Comparison of ENCODE assay signal across 16 cellular contexts in genomic region chr16:69040144-69040909, GRCh38.
A peak's percentile ranks its signal among the peaks of the same experiment; 100 is the strongest.
DNase-seq lines count a peak whose midpoint lies in the region; ATAC-seq, FAIRE-seq and TF ChIP-seq lines count a peak whose summit lies in the region.
"Had no signal": no experiment of that assay in that cellular context is flagged by ENCODE, and none has a peak within 500 bp of the region (broad histone marks: within the 10 kb centered on the region; RNA-seq: fewer than 3 reads in every experiment).

No MANE protein-coding gene starts in this region.

- TF ChIP-seq RAD21 in SK-N-SH (IDR thresholded peaks at IDR 0.05; ENCODE audit: low read length): no peak

- H3K4me1 ChIP-seq in SK-N-SH (ENCODE audit: control insufficient read depth in 1 of 2, insufficient read depth in 2 of 2, low read depth in 1 of 2, low read length in 1 of 2) (peaks cover 0 to 11% of the 10 kb centered on the region in 2 experiments; a peak in 2 of 4 replicates), small intestine (ENCODE audit: control insufficient read depth in 2 of 2, insufficient read depth in 1 of 2, low read depth in 1 of 2, low read length in 1 of 2) (no peaks in the 10 kb centered on the region)

- H3K9me2 ChIP-seq in SK-N-SH: no peaks in the 10 kb centered on the region

- POLR2A ChIA-PET in SK-N-SH (lab: Yijun Ruan, JAX): no interaction called here

- H3K79me2 ChIP-seq in SK-N-SH (ENCODE audit: insufficient read depth): no peaks in the 10 kb centered on the region

- no peak for TF ChIP-seq POLR2A in GM18505 (IDR thresholded peaks at IDR 0.05; ENCODE audit: borderline replicate concordance, extremely low read depth, insufficient read depth, insufficient read length)

- no peak overlapping the region for H2AFZ ChIP-seq in SK-N-SH (ENCODE audit: low read depth)

- no peaks in the 10 kb centered on the region for H3K27me3 ChIP-seq in SK-N-SH (ENCODE audit: insufficient read depth)
- no peaks in the 10 kb centered on the region for H3K27me3 ChIP-seq in small intestine (ENCODE audit: control insufficient read depth in 2 of 2, insufficient read depth in 2 of 2, low read length in 2 of 2)
- H3K27me3 ChIP-seq: upper lobe of left lung had no signal

- no peak for TF ChIP-seq CTCF in SK-N-SH (IDR thresholded peaks at IDR 0.05)
- TF ChIP-seq CTCF in foreskin fibroblast (IDR thresholded peaks at IDR 0.05; ENCODE audit: low read depth, low read length): no peak

- 0 out of 4 replicates have a peak overlapping the region, but pooled peaks of 1 of the 2 experiments have one; percentile 10 for H3K27ac ChIP-seq in SK-N-SH (ENCODE audit: low read depth in 2 of 2, low read length in 1 of 2)
- H3K27ac ChIP-seq in small intestine (ENCODE audit: low read depth in 1 of 2, low read length in 1 of 2): peak overlapping the region in 1 of 2 donors; percentile 71
- H3K27ac ChIP-seq: KMS-11, upper lobe of left lung had no signal

- ATAC-seq in SK-N-SH treated with all-trans-retinoic acid at 6 μM for 48 hours (no peak), GM18505 (IDR thresholded peaks at IDR 0.05; ENCODE audit: unreplicated experiment) (no peak)

- H3K9me3 ChIP-seq in SK-N-SH: no peaks in the 10 kb centered on the region
- H3K9me3 ChIP-seq in small intestine (ENCODE audit: control insufficient read depth, low read depth): no peaks in the 10 kb centered on the region
- H3K9me3 ChIP-seq: upper lobe of left lung had no signal

- H3K4me2 ChIP-seq in SK-N-SH: no peak overlapping the region
- H3K4me2 ChIP-seq: KMS-11 had no signal

- in situ Hi-C loops in G401 (cut with HindIII; ENCODE audit: low sequenced_read_pairs): no loop called here

- no peak for FAIRE-seq in small intestine (lab: Jason Lieb, UNC)
- FAIRE-seq: GM12891 had no signal

- H3K4me3 ChIP-seq in SK-N-SH (ENCODE audit: low read depth in 2 of 2, low read length in 1 of 2) (no peak overlapping the region), foreskin fibroblast (ENCODE audit: low read depth in 1 of 2, low read length in 2 of 2) (no peak overlapping the region), small intestine (ENCODE audit: low read depth in 1 of 2, low read length in 2 of 2) (no peak overlapping the region)
- H3K4me3 ChIP-seq: upper lobe of left lung had no signal

- peaks cover 7 to 13% of the 10 kb centered on the region in 2 experiments for H3K36me3 ChIP-seq in SK-N-SH (replicated peaks in 1 of 2; ENCODE audit: control insufficient read depth in 1 of 2, insufficient read depth in 2 of 2, low read length in 1 of 2)
- peaks cover 0 to 2% of the 10 kb centered on the region in 2 donors for H3K36me3 ChIP-seq in small intestine (ENCODE audit: control insufficient read depth in 2 of 2, insufficient read depth in 2 of 2, low read length in 2 of 2)

- no peaks in the 10 kb centered on the region for H3F3A ChIP-seq in SK-N-SH (replicated peaks; ENCODE audit: insufficient read depth)

- H3K9ac ChIP-seq in SK-N-SH: no peak overlapping the region
- H3K9ac ChIP-seq: KMS-11 had no signal

- TF ChIP-seq EP300 in SK-N-SH (IDR thresholded peaks at IDR 0.05; ENCODE audit: borderline replicate concordance in 1 of 2, low read depth in 1 of 2, low read length in 1 of 2): no peak

- CTCF ChIA-PET in SK-N-SH (lab: Yijun Ruan, JAX): no interaction called here

- 94% methylated on average over 6 of the region's 6 CpGs for WGBS in SK-N-SH (ENCODE audit: low lambda C conversion rate)
- 60 to 88% (median 78%) methylated on average over 6 of the region's 6 CpGs for WGBS in small intestine, 3 donors

- H4K20me1 ChIP-seq in SK-N-SH (ENCODE audit: insufficient read depth): no peaks in the 10 kb centered on the region

- DNase-seq in SK-N-SH (no peak), SK-N-DZ (ENCODE audit: low spot score) (peak; percentile 78), foreskin fibroblast (peak; percentile 64 to 72), small intestine (peak; percentile 78), G401 (ENCODE audit: low spot score) (no peak), cerebellar cortex (ENCODE audit: low spot score) (no peak)
- DNase-seq: 8988T; activated CD4-positive, alpha-beta T cell treated with anti-CD3 and anti-CD28 coated beads, Interleukin-2, amount 50 U/mL, for 48 hours; cortex of kidney; DMS153; NCI-H2081 treated with DMSO at 0.1 percent for 48 hours had no signal

TF ChIP-seq in SK-N-SH, 30 proteins besides CTCF, POLR2A, EP300 and RAD21:
- TF ChIP-seq TEAD4 (IDR thresholded peaks at IDR 0.05; ENCODE audit: borderline replicate concordance, insufficient read depth): no peak
- TF ChIP-seq FOSL2 (IDR thresholded peaks at IDR 0.05; ENCODE audit: borderline replicate concordance, low read depth): peak; percentile 29; the same call in 1 of the 2 replicates
- no peak for TF ChIP-seq MEF2A (IDR thresholded peaks at IDR 0.05; ENCODE audit: borderline replicate concordance, low read depth)
- TF ChIP-seq ZBTB33 (IDR thresholded peaks at IDR 0.05; ENCODE audit: borderline replicate concordance, low read depth): no peak
- TF ChIP-seq FOXJ3 (CRISPR knock-in tag; IDR thresholded peaks at IDR 0.05): no peak
TF ChIP-seq in SK-N-SH: peak in this region for 1.

TF ChIP-seq in SK-N-SH treated with all-trans-retinoic acid at 6 μM for 48 hours, 23 proteins besides CTCF, POLR2A, EP300 and RAD21:
- no peak for TF ChIP-seq PPARA (CRISPR knock-in tag; IDR thresholded peaks at IDR 0.05; ENCODE audit: borderline replicate concordance)
- no peak for TF ChIP-seq ESRRG (CRISPR knock-in tag; IDR thresholded peaks at IDR 0.05)
- TF ChIP-seq, protein P1, sequence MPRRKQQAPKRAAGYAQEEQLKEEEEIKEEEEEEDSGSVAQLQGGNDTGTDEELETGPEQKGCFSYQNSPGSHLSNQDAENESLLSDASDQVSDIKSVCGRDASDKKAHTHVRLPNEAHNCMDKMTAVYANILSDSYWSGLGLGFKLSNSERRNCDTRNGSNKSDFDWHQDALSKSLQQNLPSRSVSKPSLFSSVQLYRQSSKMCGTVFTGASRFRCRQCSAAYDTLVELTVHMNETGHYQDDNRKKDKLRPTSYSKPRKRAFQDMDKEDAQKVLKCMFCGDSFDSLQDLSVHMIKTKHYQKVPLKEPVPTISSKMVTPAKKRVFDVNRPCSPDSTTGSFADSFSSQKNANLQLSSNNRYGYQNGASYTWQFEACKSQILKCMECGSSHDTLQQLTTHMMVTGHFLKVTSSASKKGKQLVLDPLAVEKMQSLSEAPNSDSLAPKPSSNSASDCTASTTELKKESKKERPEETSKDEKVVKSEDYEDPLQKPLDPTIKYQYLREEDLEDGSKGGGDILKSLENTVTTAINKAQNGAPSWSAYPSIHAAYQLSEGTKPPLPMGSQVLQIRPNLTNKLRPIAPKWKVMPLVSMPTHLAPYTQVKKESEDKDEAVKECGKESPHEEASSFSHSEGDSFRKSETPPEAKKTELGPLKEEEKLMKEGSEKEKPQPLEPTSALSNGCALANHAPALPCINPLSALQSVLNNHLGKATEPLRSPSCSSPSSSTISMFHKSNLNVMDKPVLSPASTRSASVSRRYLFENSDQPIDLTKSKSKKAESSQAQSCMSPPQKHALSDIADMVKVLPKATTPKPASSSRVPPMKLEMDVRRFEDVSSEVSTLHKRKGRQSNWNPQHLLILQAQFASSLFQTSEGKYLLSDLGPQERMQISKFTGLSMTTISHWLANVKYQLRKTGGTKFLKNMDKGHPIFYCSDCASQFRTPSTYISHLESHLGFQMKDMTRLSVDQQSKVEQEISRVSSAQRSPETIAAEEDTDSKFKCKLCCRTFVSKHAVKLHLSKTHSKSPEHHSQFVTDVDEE (CRISPR knock-in tag; IDR thresholded peaks at IDR 0.05): no peak
- TF ChIP-seq ZFP3 (CRISPR knock-in tag; IDR thresholded peaks at IDR 0.05): no peak
- no peak for TF ChIP-seq SNAI2 (CRISPR knock-in tag; IDR thresholded peaks at IDR 0.05)
- TF ChIP-seq BACH2 (CRISPR knock-in tag; IDR thresholded peaks at IDR 0.05; ENCODE audit: borderline replicate concordance): no peak
- no peak for TF ChIP-seq ZNF70 (CRISPR knock-in tag; IDR thresholded peaks at IDR 0.05)
- no peak for TF ChIP-seq RARB (CRISPR knock-in tag; IDR thresholded peaks at IDR 0.05)
- TF ChIP-seq ZFP30 (CRISPR knock-in tag; IDR thresholded peaks at IDR 0.05): no peak
- TF ChIP-seq, protein P2, sequence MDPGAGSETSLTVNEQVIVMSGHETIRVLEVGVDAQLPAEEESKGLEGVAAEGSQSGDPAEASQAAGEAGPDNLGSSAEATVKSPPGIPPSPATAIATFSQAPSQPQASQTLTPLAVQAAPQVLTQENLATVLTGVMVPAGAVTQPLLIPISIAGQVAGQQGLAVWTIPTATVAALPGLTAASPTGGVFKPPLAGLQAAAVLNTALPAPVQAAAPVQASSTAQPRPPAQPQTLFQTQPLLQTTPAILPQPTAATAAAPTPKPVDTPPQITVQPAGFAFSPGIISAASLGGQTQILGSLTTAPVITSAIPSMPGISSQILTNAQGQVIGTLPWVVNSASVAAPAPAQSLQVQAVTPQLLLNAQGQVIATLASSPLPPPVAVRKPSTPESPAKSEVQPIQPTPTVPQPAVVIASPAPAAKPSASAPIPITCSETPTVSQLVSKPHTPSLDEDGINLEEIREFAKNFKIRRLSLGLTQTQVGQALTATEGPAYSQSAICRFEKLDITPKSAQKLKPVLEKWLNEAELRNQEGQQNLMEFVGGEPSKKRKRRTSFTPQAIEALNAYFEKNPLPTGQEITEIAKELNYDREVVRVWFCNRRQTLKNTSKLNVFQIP (CRISPR knock-in tag; IDR thresholded peaks at IDR 0.05; ENCODE audit: borderline replicate concordance, low read depth): no peak
- TF ChIP-seq ARNTL (CRISPR knock-in tag; IDR thresholded peaks at IDR 0.05; ENCODE audit: borderline replicate concordance, low read depth): no peak
- TF ChIP-seq ZNF8 (CRISPR knock-in tag; IDR thresholded peaks at IDR 0.05): no peak
- TF ChIP-seq GLIS3 (CRISPR knock-in tag; IDR thresholded peaks at IDR 0.05): no peak
- TF ChIP-seq, protein P3, sequence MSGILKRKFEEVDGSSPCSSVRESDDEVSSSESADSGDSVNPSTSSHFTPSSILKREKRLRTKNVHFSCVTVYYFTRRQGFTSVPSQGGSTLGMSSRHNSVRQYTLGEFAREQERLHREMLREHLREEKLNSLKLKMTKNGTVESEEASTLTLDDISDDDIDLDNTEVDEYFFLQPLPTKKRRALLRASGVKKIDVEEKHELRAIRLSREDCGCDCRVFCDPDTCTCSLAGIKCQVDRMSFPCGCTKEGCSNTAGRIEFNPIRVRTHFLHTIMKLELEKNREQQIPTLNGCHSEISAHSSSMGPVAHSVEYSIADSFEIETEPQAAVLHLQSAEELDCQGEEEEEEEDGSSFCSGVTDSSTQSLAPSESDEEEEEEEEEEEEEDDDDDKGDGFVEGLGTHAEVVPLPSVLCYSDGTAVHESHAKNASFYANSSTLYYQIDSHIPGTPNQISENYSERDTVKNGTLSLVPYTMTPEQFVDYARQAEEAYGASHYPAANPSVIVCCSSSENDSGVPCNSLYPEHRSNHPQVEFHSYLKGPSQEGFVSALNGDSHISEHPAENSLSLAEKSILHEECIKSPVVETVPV (CRISPR knock-in tag; IDR thresholded peaks at IDR 0.05): no peak
- no peak for TF ChIP-seq ZC3H10 (CRISPR knock-in tag; IDR thresholded peaks at IDR 0.05)
TF ChIP-seq in SK-N-SH treated with all-trans-retinoic acid at 6 μM for 48 hours: peak in this region for 0.

Comparison
In these comparisons a context has a peak if more than half of its experiments do, and no peak if none do; other contexts are left out.
1. DNase-seq: peak in SK-N-DZ (single experiment), foreskin fibroblast (2 of 2) and small intestine (single experiment); none in SK-N-SH (single experiment), G401 (single experiment) and cerebellar cortex (single experiment).